Comparison of ENCODE assay signal across 12 cellular contexts in the genomic region with DNA sequence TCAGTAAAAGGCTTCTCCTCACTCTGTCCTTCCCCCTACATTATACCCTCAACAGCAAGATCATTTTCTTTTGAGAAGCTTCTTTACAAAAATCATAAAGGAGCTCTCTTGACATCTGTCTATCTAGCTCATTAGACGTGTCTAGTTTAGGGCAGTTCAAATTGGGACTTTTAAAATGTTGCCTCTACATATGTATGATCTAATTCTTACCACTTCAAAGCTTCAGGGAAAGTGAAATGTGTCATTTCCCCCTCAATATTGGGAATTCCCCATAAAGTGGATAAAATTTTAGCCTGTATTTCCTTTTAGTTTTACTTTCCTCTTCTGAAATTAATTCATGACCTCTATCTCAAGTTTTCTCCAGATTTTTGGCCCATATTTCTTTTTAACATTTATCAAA.
DNase-seq lines count a peak whose midpoint lies in the region; ATAC-seq and TF ChIP-seq lines count a peak whose summit lies in the region.
"Had no signal": no experiment of that assay in that cellular context is flagged by ENCODE, and none has a peak within 500 bp of the region (broad histone marks: within the 10 kb centered on the region; RNA-seq: fewer than 3 reads in every experiment).

No MANE protein-coding gene starts in this region.

- no peaks in the 10 kb centered on the region for H3K9me3 ChIP-seq in esophagus muscularis mucosa

- WGBS in esophagus muscularis mucosa = 92% methylated on average over 1 of the region's 1 CpG

- TF ChIP-seq POLR2A in erythroblast (IDR thresholded peaks at IDR 0.05; ENCODE audit: low read length) (no peak), esophagus muscularis mucosa (IDR thresholded peaks at IDR 0.05; ENCODE audit: low read depth) (no peak)

- DNase-seq in activated T-cell treated with anti-CD3 and anti-CD28 coated beads, Interleukin-2, amount 50 U/mL, for 4 hours = no peak
- DNase-seq in activated T-cell treated with anti-CD3 and anti-CD28 coated beads, Interleukin-2, amount 50 U/mL, for 48 hours = no peak
- DNase-seq in erythroblast (lab: John Stamatoyannopoulos, UW) = no peak
- DNase-seq in esophagus muscularis mucosa (ENCODE audit: extremely low spot score) = no peak
- DNase-seq in NCI-H446 (lab: John Stamatoyannopoulos, UW) = no peak
- DNase-seq: NCI-H2107, nephron progenitor cell, SW 1271 had no signal

- H3K27me3 ChIP-seq in esophagus muscularis mucosa = no peaks in the 10 kb centered on the region

- peak overlapping the region; percentile 16 for H3K27ac Mint-ChIP-seq in stimulated activated naive CD8-positive, alpha-beta T cell treated with anti-CD3 and anti-CD28 coated beads, Interleukin-15, Interleukin-2, amounts not matched to agents 100 ng/mL and 50 ng/mL, for 24 hours
- H3K27ac Mint-ChIP-seq: dendritic cell treated with granulocyte-macrophage colony-stimulating factor and Interleukin-4, amounts not matched to agents 40 ng/mL and 50 ng/mL, for 4 days; nephron progenitor cell had no signal

- H3K27me3 Mint-ChIP-seq in activated T-cell treated with anti-CD3 and anti-CD28 coated beads, Interleukin-2, amount 50 U/mL, for 4 hours (ENCODE audit: low read depth) = peaks cover 20% of the 10 kb centered on the region
- peaks cover 20% of the 10 kb centered on the region for H3K27me3 Mint-ChIP-seq in stimulated activated naive CD8-positive, alpha-beta T cell treated with anti-CD3 and anti-CD28 coated beads, Interleukin-15, Interleukin-2, amounts not matched to agents 100 ng/mL and 50 ng/mL, for 24 hours
- H3K27me3 Mint-ChIP-seq: dendritic cell treated with granulocyte-macrophage colony-stimulating factor and Interleukin-4, amounts not matched to agents 40 ng/mL and 50 ng/mL, for 4 days had no signal

- intact Hi-C loops in esophagus muscularis mucosa (cut with DNase I) = no loop called here

- H3K36me3 Mint-ChIP-seq in activated T-cell treated with anti-CD3 and anti-CD28 coated beads, Interleukin-2, amount 50 U/mL, for 4 hours (ENCODE audit: insufficient read depth) = no peaks in the 10 kb centered on the region
- no peaks in the 10 kb centered on the region for H3K36me3 Mint-ChIP-seq in stimulated activated naive CD8-positive, alpha-beta T cell treated with anti-CD3 and anti-CD28 coated beads, Interleukin-15, Interleukin-2, amounts not matched to agents 100 ng/mL and 50 ng/mL, for 24 hours (ENCODE audit: low read depth)

- no peak for TF ChIP-seq CTCF in esophagus muscularis mucosa (IDR thresholded peaks at IDR 0.05)

- peak overlapping the region; percentile 37 for H3K4me3 Mint-ChIP-seq in activated T-cell treated with anti-CD3 and anti-CD28 coated beads, Interleukin-2, amount 50 U/mL, for 4 hours
- H3K4me3 Mint-ChIP-seq in stimulated activated naive CD8-positive, alpha-beta T cell treated with anti-CD3 and anti-CD28 coated beads, Interleukin-15, Interleukin-2, amounts not matched to agents 100 ng/mL and 50 ng/mL, for 24 hours = peak overlapping the region; percentile 35
- H3K4me3 Mint-ChIP-seq: dendritic cell treated with granulocyte-macrophage colony-stimulating factor and Interleukin-4, amounts not matched to agents 40 ng/mL and 50 ng/mL, for 4 days; nephron progenitor cell had no signal

- H3K9me3 Mint-ChIP-seq in activated T-cell treated with anti-CD3 and anti-CD28 coated beads, Interleukin-2, amount 50 U/mL, for 4 hours = peaks cover 4% of the 10 kb centered on the region
- H3K9me3 Mint-ChIP-seq in stimulated activated naive CD8-positive, alpha-beta T cell treated with anti-CD3 and anti-CD28 coated beads, Interleukin-15, Interleukin-2, amounts not matched to agents 100 ng/mL and 50 ng/mL, for 24 hours = no peaks in the 10 kb centered on the region
- H3K9me3 Mint-ChIP-seq: dendritic cell treated with granulocyte-macrophage colony-stimulating factor and Interleukin-4, amounts not matched to agents 40 ng/mL and 50 ng/mL, for 4 days; nephron progenitor cell had no signal

- H3K27ac ChIP-seq in esophagus muscularis mucosa (replicated peaks in 1 of 4) = no peak overlapping the region

- ATAC-seq in activated T-cell treated with anti-CD3 and anti-CD28 coated beads, Interleukin-2, amount 50 U/mL, for 4 hours = peak; percentile 88
- peak; percentile 91 for ATAC-seq in HG02642 (IDR thresholded peaks at IDR 0.05; ENCODE audit: poor library complexity, unreplicated experiment)
- peak; percentile 78 for ATAC-seq in HG03520 (IDR thresholded peaks at IDR 0.05; ENCODE audit: unreplicated experiment)

- H3K4me1 Mint-ChIP-seq in activated T-cell treated with anti-CD3 and anti-CD28 coated beads, Interleukin-2, amount 50 U/mL, for 4 hours (ENCODE audit: low read depth) = peaks cover 17% of the 10 kb centered on the region
- H3K4me1 Mint-ChIP-seq in stimulated activated naive CD8-positive, alpha-beta T cell treated with anti-CD3 and anti-CD28 coated beads, Interleukin-15, Interleukin-2, amounts not matched to agents 100 ng/mL and 50 ng/mL, for 24 hours (ENCODE audit: low read depth) = peaks cover 47% of the 10 kb centered on the region

- TF ChIP-seq EP300 in esophagus muscularis mucosa (IDR thresholded peaks at IDR 0.05) = no peak

- H3K4me3 ChIP-seq in esophagus muscularis mucosa = no peak overlapping the region

- no peaks in the 10 kb centered on the region for H3K36me3 ChIP-seq in esophagus muscularis mucosa

- H3K4me1 ChIP-seq in esophagus muscularis mucosa = peaks cover 0 to 18% (median 11%) of the 10 kb centered on the region in 4 donors
